In genomic region chr3:72888546-72889309, GRCh38 we compare ENCODE assay signal across 8 cellular contexts. TPM values are rescaled to one million over a fixed set of nuclear protein-coding genes. Genes with fewer than 3 reads are reported as not detected.
DNase-seq lines count a peak whose midpoint lies in the region; ATAC-seq and TF ChIP-seq lines count a peak whose summit lies in the region.

No MANE protein-coding gene starts in this region.

- BruUV-seq in A673 (replicated peaks; lab: Mats Ljungman, UMichigan) (no TSS peak), MCF 10A (replicated peaks; lab: Mats Ljungman, UMichigan) (TSS peak; percentile 34)

- TF ChIP-seq CTCF in A673 (conservative IDR thresholded peaks at IDR 0.05; ENCODE audit: low read depth, low read length), result no peak
- TF ChIP-seq CTCF in HL-60 (IDR thresholded peaks at IDR 0.05; ENCODE audit: insufficient read depth, low read length), result no peak
- no peak for TF ChIP-seq CTCF in MCF 10A (IDR thresholded peaks at IDR 0.05; ENCODE audit: unreplicated experiment)
- TF ChIP-seq CTCF in uterus (IDR thresholded peaks at IDR 0.05), result no peak
- no peak for TF ChIP-seq CTCF in GM10266 (IDR thresholded peaks at IDR 0.05; ENCODE audit: control insufficient read depth, insufficient read depth, low read depth, missing control alignments)

- H3K4me1 Mint-ChIP-seq in MCF 10A (ENCODE audit: insufficient read depth, unreplicated experiment) (peaks cover 47% of the 10 kb centered on the region), memory B cell (peaks cover 7% of the 10 kb centered on the region)

- H3K4me1 ChIP-seq in A673 (ENCODE audit: insufficient read depth, low read length, poor library complexity, severe bottlenecking) (peaks cover 26% of the 10 kb centered on the region), uterus (peaks cover 0 to 4% of the 10 kb centered on the region in 2 donors)

- H3K27me3 ChIP-seq in A673 (replicated peaks; ENCODE audit: insufficient read depth, low read depth, low read length, poor library complexity) (no peaks in the 10 kb centered on the region), HL-60 (ENCODE audit: insufficient read depth, poor library complexity, severe bottlenecking) (no peaks in the 10 kb centered on the region), uterus (no peaks in the 10 kb centered on the region)

- no peaks in the 10 kb centered on the region for H3K9me3 ChIP-seq in A673 (ENCODE audit: low read depth, low read length, poor library complexity, severe bottlenecking)
- no peaks in the 10 kb centered on the region for H3K9me3 ChIP-seq in uterus

- no peaks in the 10 kb centered on the region for H3K9me3 Mint-ChIP-seq in MCF 10A (ENCODE audit: unreplicated experiment)
- H3K9me3 Mint-ChIP-seq in memory B cell, result no peaks in the 10 kb centered on the region

- CTCF ChIA-PET in A673 (lab: Charles Lee) (no interaction called here), MCF 10A (lab: Yijun Ruan, JAX) (interaction anchor here (0.5 to 4.3 kb wide), 8 partner anchors 8 to 197 kb away, joined by 3 to 35 read pairs (median 4); no protein-coding TSS in a partner anchor)

- H3K27me3 Mint-ChIP-seq in MCF 10A (ENCODE audit: insufficient read depth, unreplicated experiment), result no peaks in the 10 kb centered on the region
- peaks cover 36% of the 10 kb centered on the region for H3K27me3 Mint-ChIP-seq in memory B cell

- ATAC-seq in memory B cell (ENCODE audit: low read depth) (no peak), HG02973 (IDR thresholded peaks at IDR 0.05; ENCODE audit: unreplicated experiment) (no peak)

- no peak for TF ChIP-seq POLR2A in uterus (IDR thresholded peaks at IDR 0.05)

- H3K36me3 Mint-ChIP-seq in MCF 10A (ENCODE audit: insufficient read depth, unreplicated experiment) (no peaks in the 10 kb centered on the region), memory B cell (no peaks in the 10 kb centered on the region)

- peak overlapping the region; percentile 58 for H3K4me3 ChIP-seq in A673 (ENCODE audit: low read depth, low read length, poor library complexity, severe bottlenecking)
- H3K4me3 ChIP-seq in HL-60 (replicated peaks; ENCODE audit: insufficient read depth, low read length), result peak overlapping the region; percentile 31
- peak overlapping the region; percentile 35 to 57 for H3K4me3 ChIP-seq in uterus

- POLR2A ChIA-PET in A673 (lab: Charles Lee; ENCODE audit: low non-redundant PET), result no interaction called here
- POLR2A ChIA-PET in MCF 10A (lab: Yijun Ruan, JAX), result interaction anchor here (0.6 to 2.6 kb wide), 10 partner anchors 14 to 1205 kb away, joined by 3 to 17 read pairs (median 4); partner anchors contain the start of gene SHQ1

- H3K4me3 Mint-ChIP-seq in MCF 10A (ENCODE audit: unreplicated experiment) (peak overlapping the region; percentile 79), memory B cell (peak overlapping the region; percentile 50)

- H3K27ac Mint-ChIP-seq in MCF 10A (ENCODE audit: low read depth, unreplicated experiment), result no peak overlapping the region
- no peak overlapping the region for H3K27ac Mint-ChIP-seq in memory B cell

- DNase-seq in A673 (ENCODE audit: low spot score) (peak; percentile 30), HL-60 (ENCODE audit: low read depth in 1 of 2, low spot score in 1 of 2) (peak in 1 of 2 experiments; percentile 42), MCF 10A (ENCODE audit: unreplicated experiment) (no peak), memory B cell (ENCODE audit: low spot score in 2 of 2) (no peak), uterus (peak; percentile 43 to 48), GM10266 (ENCODE audit: extremely low spot score) (no peak)
- no peak for DNase-seq in stimulated activated CD4-positive, alpha-beta T cell treated with anti-CD3 and anti-CD28 coated beads, Interleukin-4, amount 100 ng/mL, for 24 hours

- intact Hi-C loops in A673 (cut with micrococcal nuclease; ENCODE audit: unreplicated experiment) (loop anchor here (5.0 kb wide), 1 partner anchor 41 kb away; the partner anchor contains the start of gene SHQ1), MCF 10A (cut with micrococcal nuclease) (loop anchor here (5.0 kb wide), 1 partner anchor 109 kb away; the partner anchor contains the start of gene PPP4R2), uterus (cut with DNase I; ENCODE audit: low total_unique reads) (no loop called here)

- peak overlapping the region; percentile 61 for H3K27ac ChIP-seq in A673 (ENCODE audit: low read depth, low read length, poor library complexity, severe bottlenecking)
- H3K27ac ChIP-seq in HL-60 (replicated peaks), result peak overlapping the region; percentile 52
- H3K27ac ChIP-seq in uterus, result peak overlapping the region; percentile 92

- H3K36me3 ChIP-seq in A673 (ENCODE audit: insufficient read depth, low read length, poor library complexity, severe bottlenecking) (no peaks in the 10 kb centered on the region), uterus (no peaks in the 10 kb centered on the region)

RNA-seq across cellular contexts. Expression of gene GXYLT2, which starts 0.9 kb away (rescaled TPM):
- total RNA-seq in A673 (2021), result 10.7 and 17.1 TPM in 2 replicates
- 3.9 and 4.1 TPM in 2 replicates for total RNA-seq in MCF 10A (2022)
- 10 to 100 TPM in 3 of 4 donors, 1 to 10 TPM in 1; 1.3 to 74.1 (median 18.5) TPM for total RNA-seq in uterus

RNA-seq across cellular contexts. Expression of gene SHQ1, which starts 40.5 kb away (rescaled TPM):
- total RNA-seq in A673 (2021) (21.1 and 24.3 TPM in 2 replicates), MCF 10A (2022) (17.4 and 30.4 TPM in 2 replicates), uterus (10 to 100 TPM in 2 of 4 donors, 1 to 10 TPM in 2; 8.2 to 30.9 (median 19.2) TPM)

Comparison
In these comparisons a context has a peak if more than half of its experiments do, and no peak if none do; other contexts are left out.
1. DNase-seq: peak in A673 (single experiment) and uterus (2 of 2); none in MCF 10A (single experiment), memory B cell (0 of 2), stimulated activated CD4-positive, alpha-beta T cell treated with anti-CD3 and anti-CD28 coated beads, Interleukin-4, amount 100 ng/mL, for 24 hours (single experiment) and GM10266 (single experiment).
2. Peak in every context shown above with its lines, with median percentiles within 50 percentile points of each other: H3K27ac ChIP-seq and H3K4me3 ChIP-seq.